In genomic region chr6:126063512-126064146, GRCh38 we compare ENCODE assay signal across 1 cellular context.
TF ChIP-seq lines count a peak whose summit lies in the region.

No MANE protein-coding gene starts in this region.

TF ChIP-seq in A549, 52 proteins besides CTCF, POLR2A, EP300 and RAD21 (continued from another document):
- TF ChIP-seq BCL3 (IDR thresholded peaks at IDR 0.05): no peak
- no peak for TF ChIP-seq HEYL (CRISPR knock-in tag; IDR thresholded peaks at IDR 0.05)
- no peak for TF ChIP-seq REST (IDR thresholded peaks at IDR 0.05)
- no peak for TF ChIP-seq ZNF302 (CRISPR knock-in tag; IDR thresholded peaks at IDR 0.05)
- no peak for TF ChIP-seq RARB (CRISPR knock-in tag; IDR thresholded peaks at IDR 0.05)
- TF ChIP-seq KDM1A (IDR thresholded peaks at IDR 0.05; ENCODE audit: low read depth): no peak
- no peak for TF ChIP-seq USF2 (IDR thresholded peaks at IDR 0.05)
- TF ChIP-seq ATOH8 (CRISPR knock-in tag; IDR thresholded peaks at IDR 0.05; ENCODE audit: low read depth): no peak
- no peak for TF ChIP-seq HOXA7 (CRISPR knock-in tag; IDR thresholded peaks at IDR 0.05)
